1 cellular context compared by ENCODE assay signal in the genomic region with DNA sequence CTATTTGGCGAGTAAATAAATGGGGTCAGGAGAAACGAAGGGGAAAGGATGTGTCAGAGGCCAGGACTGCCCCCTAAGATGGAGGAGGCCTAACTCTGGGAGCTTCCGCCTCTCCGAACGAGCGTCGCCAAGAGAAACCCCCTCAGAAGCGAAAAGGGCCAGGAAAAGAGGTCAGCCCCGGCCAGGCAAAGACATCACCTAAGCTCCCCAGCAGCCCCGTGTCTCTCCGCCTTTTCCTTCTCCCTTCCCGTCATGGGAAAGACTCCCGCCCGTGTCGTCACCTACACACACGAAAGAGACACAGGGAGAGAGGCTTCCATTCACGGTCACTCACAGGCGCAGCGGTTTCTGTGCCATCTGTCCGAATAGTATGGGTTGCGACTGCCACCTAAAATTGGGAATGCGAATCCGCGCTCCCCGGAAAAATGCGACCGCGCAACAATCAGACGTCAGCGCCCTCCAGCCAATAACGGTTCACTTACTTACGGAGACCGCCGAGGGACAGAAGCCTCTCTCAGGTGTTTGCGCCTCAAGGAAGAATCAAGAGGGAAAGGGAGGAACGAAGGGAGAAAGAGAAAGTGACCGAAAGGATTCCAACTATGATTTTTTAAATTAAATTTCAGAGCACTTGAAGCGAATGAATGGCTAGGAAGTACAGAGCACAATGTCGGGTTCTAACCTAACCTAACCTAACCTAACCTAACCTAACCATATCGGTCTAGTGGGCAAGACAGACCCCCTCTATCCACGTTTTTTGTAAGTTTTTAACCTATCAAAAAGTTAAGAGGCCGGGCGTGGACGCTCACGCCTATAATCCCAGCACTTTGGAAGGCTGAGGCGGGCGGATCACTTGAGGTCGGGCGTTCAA.
TF ChIP-seq lines count a peak whose summit lies in the region.

TSS of gene CWF19L1 (minus strand) at position 402 of the 868 bp plus-strand sequence. CDS start at position 357, 45 bp downstream.

TF ChIP-seq in K562, 482 proteins besides CTCF, POLR2A, EP300 and RAD21 (continued from another document and continues in another):
- TF ChIP-seq NR4A1 (CRISPR knock-in tag; IDR thresholded peaks at IDR 0.05) (no peak), NR4A1 (tag; IDR thresholded peaks at IDR 0.05) (no peak), TRIM28 (IDR thresholded peaks at IDR 0.05) (no peak), DPF2 (IDR thresholded peaks at IDR 0.05) (no peak), ZNF76 (CRISPR knock-in tag; IDR thresholded peaks at IDR 0.05; ENCODE audit: borderline replicate concordance) (no peak), TARDBP (IDR thresholded peaks at IDR 0.05) (no peak), CBX1 (IDR thresholded peaks at IDR 0.05; ENCODE audit: low read depth) (no peak), ZKSCAN8 (CRISPR knock-in tag; IDR thresholded peaks at IDR 0.05) (no peak), KAT2B (IDR thresholded peaks at IDR 0.05; ENCODE audit: low read depth, low read length) (no peak), DACH1 (IDR thresholded peaks at IDR 0.05; ENCODE audit: partially characterized antibody) (no peak), ZNF584 (CRISPR knock-in tag; IDR thresholded peaks at IDR 0.05; ENCODE audit: low read depth) (no peak), CEBPB (tag; IDR thresholded peaks at IDR 0.05) (no peak), SMARCB1 (IDR thresholded peaks at IDR 0.05; ENCODE audit: insufficient read length, low read depth) (no peak), ZKSCAN1 (IDR thresholded peaks at IDR 0.05; ENCODE audit: low read depth, low read length) (no peak), CHCHD3 (CRISPR knock-in tag; IDR thresholded peaks at IDR 0.05) (no peak), XRCC5 (IDR thresholded peaks at IDR 0.05; ENCODE audit: low read depth, low read length) (no peak), POLR2H (tag; IDR thresholded peaks at IDR 0.05; ENCODE audit: low read depth) (peak; percentile 78), ZNF253 (CRISPR knock-in tag; conservative IDR thresholded peaks at IDR 0.05) (no peak), PHF20 (IDR thresholded peaks at IDR 0.05; ENCODE audit: partially characterized antibody) (peak; percentile 98), CXXC5 (CRISPR knock-in tag; IDR thresholded peaks at IDR 0.05) (peak; percentile 52; the same call in 1 of the 2 replicates), SP1 (CRISPR knock-in tag; IDR thresholded peaks at IDR 0.05) (0 out of 2 replicates have a peak, but pooled peaks have one; percentile 32), CREBBP (IDR thresholded peaks at IDR 0.05; ENCODE audit: low read depth, low read length) (no peak), NR2C2 (CRISPR knock-in tag; IDR thresholded peaks at IDR 0.05) (no peak), NR2C2 (tag; IDR thresholded peaks at IDR 0.05) (0 out of 2 replicates have a peak, but pooled peaks have one; percentile 26), ZBTB11 (CRISPR knock-in tag; IDR thresholded peaks at IDR 0.05) (no peak), ARID3A (IDR thresholded peaks at IDR 0.05; ENCODE audit: borderline replicate concordance, low read depth, low read length) (no peak), TBL1XR1 (IDR thresholded peaks at IDR 0.05; ENCODE audit: low read length in 2 of 2) (peak in 1 of 2 experiments; percentile 53; a peak in 1 of 4 replicates)
- TF ChIP-seq, protein P1, sequence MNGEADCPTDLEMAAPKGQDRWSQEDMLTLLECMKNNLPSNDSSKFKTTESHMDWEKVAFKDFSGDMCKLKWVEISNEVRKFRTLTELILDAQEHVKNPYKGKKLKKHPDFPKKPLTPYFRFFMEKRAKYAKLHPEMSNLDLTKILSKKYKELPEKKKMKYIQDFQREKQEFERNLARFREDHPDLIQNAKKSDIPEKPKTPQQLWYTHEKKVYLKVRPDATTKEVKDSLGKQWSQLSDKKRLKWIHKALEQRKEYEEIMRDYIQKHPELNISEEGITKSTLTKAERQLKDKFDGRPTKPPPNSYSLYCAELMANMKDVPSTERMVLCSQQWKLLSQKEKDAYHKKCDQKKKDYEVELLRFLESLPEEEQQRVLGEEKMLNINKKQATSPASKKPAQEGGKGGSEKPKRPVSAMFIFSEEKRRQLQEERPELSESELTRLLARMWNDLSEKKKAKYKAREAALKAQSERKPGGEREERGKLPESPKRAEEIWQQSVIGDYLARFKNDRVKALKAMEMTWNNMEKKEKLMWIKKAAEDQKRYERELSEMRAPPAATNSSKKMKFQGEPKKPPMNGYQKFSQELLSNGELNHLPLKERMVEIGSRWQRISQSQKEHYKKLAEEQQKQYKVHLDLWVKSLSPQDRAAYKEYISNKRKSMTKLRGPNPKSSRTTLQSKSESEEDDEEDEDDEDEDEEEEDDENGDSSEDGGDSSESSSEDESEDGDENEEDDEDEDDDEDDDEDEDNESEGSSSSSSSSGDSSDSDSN (IDR thresholded peaks at IDR 0.05; ENCODE audit: borderline replicate concordance in 1 of 2, low read depth in 2 of 2, low read length in 2 of 2), result no peak
- TF ChIP-seq, protein P2, sequence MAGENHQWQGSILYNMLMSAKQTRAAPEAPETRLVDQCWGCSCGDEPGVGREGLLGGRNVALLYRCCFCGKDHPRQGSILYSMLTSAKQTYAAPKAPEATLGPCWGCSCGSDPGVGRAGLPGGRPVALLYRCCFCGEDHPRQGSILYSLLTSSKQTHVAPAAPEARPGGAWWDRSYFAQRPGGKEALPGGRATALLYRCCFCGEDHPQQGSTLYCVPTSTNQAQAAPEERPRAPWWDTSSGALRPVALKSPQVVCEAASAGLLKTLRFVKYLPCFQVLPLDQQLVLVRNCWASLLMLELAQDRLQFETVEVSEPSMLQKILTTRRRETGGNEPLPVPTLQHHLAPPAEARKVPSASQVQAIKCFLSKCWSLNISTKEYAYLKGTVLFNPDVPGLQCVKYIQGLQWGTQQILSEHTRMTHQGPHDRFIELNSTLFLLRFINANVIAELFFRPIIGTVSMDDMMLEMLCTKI (IDR thresholded peaks at IDR 0.05; ENCODE audit: partially characterized antibody), result no peak
- TF ChIP-seq, protein P3, sequence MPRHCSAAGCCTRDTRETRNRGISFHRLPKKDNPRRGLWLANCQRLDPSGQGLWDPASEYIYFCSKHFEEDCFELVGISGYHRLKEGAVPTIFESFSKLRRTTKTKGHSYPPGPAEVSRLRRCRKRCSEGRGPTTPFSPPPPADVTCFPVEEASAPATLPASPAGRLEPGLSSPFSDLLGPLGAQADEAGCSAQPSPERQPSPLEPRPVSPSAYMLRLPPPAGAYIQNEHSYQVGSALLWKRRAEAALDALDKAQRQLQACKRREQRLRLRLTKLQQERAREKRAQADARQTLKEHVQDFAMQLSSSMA (CRISPR knock-in tag; IDR thresholded peaks at IDR 0.05), result no peak
- TF ChIP-seq, protein P4, sequence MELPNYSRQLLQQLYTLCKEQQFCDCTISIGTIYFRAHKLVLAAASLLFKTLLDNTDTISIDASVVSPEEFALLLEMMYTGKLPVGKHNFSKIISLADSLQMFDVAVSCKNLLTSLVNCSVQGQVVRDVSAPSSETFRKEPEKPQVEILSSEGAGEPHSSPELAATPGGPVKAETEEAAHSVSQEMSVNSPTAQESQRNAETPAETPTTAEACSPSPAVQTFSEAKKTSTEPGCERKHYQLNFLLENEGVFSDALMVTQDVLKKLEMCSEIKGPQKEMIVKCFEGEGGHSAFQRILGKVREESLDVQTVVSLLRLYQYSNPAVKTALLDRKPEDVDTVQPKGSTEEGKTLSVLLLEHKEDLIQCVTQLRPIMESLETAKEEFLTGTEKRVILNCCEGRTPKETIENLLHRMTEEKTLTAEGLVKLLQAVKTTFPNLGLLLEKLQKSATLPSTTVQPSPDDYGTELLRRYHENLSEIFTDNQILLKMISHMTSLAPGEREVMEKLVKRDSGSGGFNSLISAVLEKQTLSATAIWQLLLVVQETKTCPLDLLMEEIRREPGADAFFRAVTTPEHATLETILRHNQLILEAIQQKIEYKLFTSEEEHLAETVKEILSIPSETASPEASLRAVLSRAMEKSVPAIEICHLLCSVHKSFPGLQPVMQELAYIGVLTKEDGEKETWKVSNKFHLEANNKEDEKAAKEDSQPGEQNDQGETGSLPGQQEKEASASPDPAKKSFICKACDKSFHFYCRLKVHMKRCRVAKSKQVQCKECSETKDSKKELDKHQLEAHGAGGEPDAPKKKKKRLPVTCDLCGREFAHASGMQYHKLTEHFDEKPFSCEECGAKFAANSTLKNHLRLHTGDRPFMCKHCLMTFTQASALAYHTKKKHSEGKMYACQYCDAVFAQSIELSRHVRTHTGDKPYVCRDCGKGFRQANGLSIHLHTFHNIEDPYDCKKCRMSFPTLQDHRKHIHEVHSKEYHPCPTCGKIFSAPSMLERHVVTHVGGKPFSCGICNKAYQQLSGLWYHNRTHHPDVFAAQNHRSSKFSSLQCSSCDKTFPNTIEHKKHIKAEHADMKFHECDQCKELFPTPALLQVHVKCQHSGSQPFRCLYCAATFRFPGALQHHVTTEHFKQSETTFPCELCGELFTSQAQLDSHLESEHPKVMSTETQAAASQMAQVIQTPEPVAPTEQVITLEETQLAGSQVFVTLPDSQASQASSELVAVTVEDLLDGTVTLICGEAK (IDR thresholded peaks at IDR 0.05), result peak; percentile 30; the same call in 1 of the 2 replicates
- TF ChIP-seq, protein P4 (CRISPR knock-in tag; IDR thresholded peaks at IDR 0.05), result no peak
- TF ChIP-seq, protein P5, sequence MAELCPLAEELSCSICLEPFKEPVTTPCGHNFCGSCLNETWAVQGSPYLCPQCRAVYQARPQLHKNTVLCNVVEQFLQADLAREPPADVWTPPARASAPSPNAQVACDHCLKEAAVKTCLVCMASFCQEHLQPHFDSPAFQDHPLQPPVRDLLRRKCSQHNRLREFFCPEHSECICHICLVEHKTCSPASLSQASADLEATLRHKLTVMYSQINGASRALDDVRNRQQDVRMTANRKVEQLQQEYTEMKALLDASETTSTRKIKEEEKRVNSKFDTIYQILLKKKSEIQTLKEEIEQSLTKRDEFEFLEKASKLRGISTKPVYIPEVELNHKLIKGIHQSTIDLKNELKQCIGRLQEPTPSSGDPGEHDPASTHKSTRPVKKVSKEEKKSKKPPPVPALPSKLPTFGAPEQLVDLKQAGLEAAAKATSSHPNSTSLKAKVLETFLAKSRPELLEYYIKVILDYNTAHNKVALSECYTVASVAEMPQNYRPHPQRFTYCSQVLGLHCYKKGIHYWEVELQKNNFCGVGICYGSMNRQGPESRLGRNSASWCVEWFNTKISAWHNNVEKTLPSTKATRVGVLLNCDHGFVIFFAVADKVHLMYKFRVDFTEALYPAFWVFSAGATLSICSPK (IDR thresholded peaks at IDR 0.05; ENCODE audit: borderline replicate concordance), result no peak
